11 cellular contexts compared by ENCODE assay signal in the genomic region with DNA sequence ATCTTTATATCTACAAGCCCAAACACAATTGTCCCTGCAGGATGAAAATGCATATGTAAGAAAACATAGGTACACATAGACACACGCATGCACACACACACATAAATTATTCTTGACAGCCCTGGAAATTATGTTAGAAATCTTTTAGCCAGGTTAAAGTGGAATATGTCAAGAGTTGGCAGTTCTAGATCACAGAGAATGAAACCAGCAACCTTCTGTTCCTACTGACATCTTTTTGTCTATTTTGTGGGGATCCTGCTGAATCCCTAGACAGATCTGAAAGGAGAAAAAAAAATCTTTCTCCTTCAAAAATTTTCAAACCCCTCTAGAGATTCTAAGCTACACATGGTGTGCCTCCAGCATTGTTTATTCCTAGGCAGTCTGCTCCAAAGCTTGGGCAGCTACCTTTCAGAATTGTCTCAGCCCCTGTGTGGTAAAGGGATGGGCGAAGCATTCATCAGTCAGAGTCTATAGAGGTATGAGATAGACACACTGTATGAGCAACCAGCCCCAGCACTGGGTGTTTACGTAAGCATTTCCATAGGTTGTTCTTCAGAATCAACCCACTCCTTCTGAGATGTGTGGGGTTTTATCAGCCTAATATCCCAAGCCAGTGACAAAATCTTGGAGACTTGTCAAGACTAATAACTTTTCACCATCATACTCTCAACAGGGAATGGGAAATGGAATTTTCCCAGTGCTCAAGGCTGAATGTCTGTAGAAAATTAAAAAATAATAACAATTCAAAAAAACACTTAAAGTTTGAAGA.
A peak's percentile ranks its signal among the peaks of the same experiment; 100 is the strongest.
DNase-seq lines count a peak whose midpoint lies in the region; ATAC-seq, FAIRE-seq and TF ChIP-seq lines count a peak whose summit lies in the region.
"Had no signal": no experiment of that assay in that cellular context is flagged by ENCODE, and none has a peak within 500 bp of the region (broad histone marks: within the 10 kb centered on the region; RNA-seq: fewer than 3 reads in every experiment).

No MANE protein-coding gene starts in this region.

- peak overlapping the region; percentile 74 for H3K4me3 Mint-ChIP-seq in CD4-positive, alpha-beta T cell
- peak overlapping the region; percentile 69 for H3K4me3 Mint-ChIP-seq in activated CD4-positive, alpha-beta memory T cell treated with anti-CD3 and anti-CD28 coated beads, Interleukin-2, amount 10 ng/mL, durations not matched to agents 7 days and 5 days
- H3K4me3 Mint-ChIP-seq: dendritic cell treated with granulocyte-macrophage colony-stimulating factor and Interleukin-4, amounts not matched to agents 40 ng/mL and 50 ng/mL, for 4 days had no signal

- H3K4me1 Mint-ChIP-seq in CD4-positive, alpha-beta T cell (ENCODE audit: low read depth): peaks cover 75% of the 10 kb centered on the region
- H3K4me1 Mint-ChIP-seq in activated CD4-positive, alpha-beta memory T cell treated with anti-CD3 and anti-CD28 coated beads, Interleukin-2, amount 10 ng/mL, durations not matched to agents 7 days and 5 days: peaks cover 71% of the 10 kb centered on the region

- no peaks in the 10 kb centered on the region for H3K27me3 Mint-ChIP-seq in CD4-positive, alpha-beta T cell
- H3K27me3 Mint-ChIP-seq in activated CD4-positive, alpha-beta memory T cell treated with anti-CD3 and anti-CD28 coated beads, Interleukin-2, amount 10 ng/mL, durations not matched to agents 7 days and 5 days: no peaks in the 10 kb centered on the region

- H3K36me3 Mint-ChIP-seq in CD4-positive, alpha-beta T cell (ENCODE audit: low read depth): peaks cover 19% of the 10 kb centered on the region
- peaks cover 5% of the 10 kb centered on the region for H3K36me3 Mint-ChIP-seq in activated CD4-positive, alpha-beta memory T cell treated with anti-CD3 and anti-CD28 coated beads, Interleukin-2, amount 10 ng/mL, durations not matched to agents 7 days and 5 days (ENCODE audit: low read depth)

- FAIRE-seq in A204.1 (lab: Jason Lieb, UNC): peak; percentile 70

- ATAC-seq in CD4-positive, alpha-beta T cell (ENCODE audit: poor library complexity): peak; percentile 90
- ATAC-seq in foreskin keratinocyte (no peak), HG03457 (IDR thresholded peaks at IDR 0.05; ENCODE audit: unreplicated experiment) (no peak)

- H3K4me3 ChIP-seq in effector memory CD4-positive, alpha-beta T cell (ENCODE audit: insufficient read depth, low read depth, low read length, poor library complexity, severe bottlenecking): peak overlapping the region; percentile 37
- H3K4me3 ChIP-seq: ascending aorta had no signal

- H3K27ac Mint-ChIP-seq in CD4-positive, alpha-beta T cell: peak overlapping the region; percentile 84
- H3K27ac Mint-ChIP-seq in activated CD4-positive, alpha-beta memory T cell treated with anti-CD3 and anti-CD28 coated beads, Interleukin-2, amount 10 ng/mL, durations not matched to agents 7 days and 5 days: peak overlapping the region; percentile 82
- H3K27ac Mint-ChIP-seq: dendritic cell treated with granulocyte-macrophage colony-stimulating factor and Interleukin-4, amounts not matched to agents 40 ng/mL and 50 ng/mL, for 4 days had no signal

- H3K36me3 ChIP-seq in effector memory CD4-positive, alpha-beta T cell (ENCODE audit: control insufficient read depth, insufficient read depth, low read length): no peaks in the 10 kb centered on the region
- H3K36me3 ChIP-seq: ascending aorta had no signal

- CTCF ChIA-PET in CD4-positive, alpha-beta T cell (lab: Charles Lee): interaction anchor here (0.9 to 1.1 kb wide), 2 partner anchors 15 to 236 kb away, joined by 3 to 4 read pairs; no protein-coding TSS in a partner anchor
- CTCF ChIA-PET in activated CD4-positive, alpha-beta memory T cell treated with anti-CD3 and anti-CD28 coated beads, Interleukin-2, amount 10 ng/mL, durations not matched to agents 7 days and 5 days (lab: Charles Lee): interaction anchor here (1.1 kb wide), 1 partner anchor 97 kb away, joined by 3 read pairs; no protein-coding TSS in a partner anchor

- intact Hi-C loops in CD4-positive, alpha-beta T cell (cut with DNase I, micrococcal nuclease): no loop called here

- no peaks in the 10 kb centered on the region for H3K27me3 ChIP-seq in CD4-positive, alpha-beta T cell (ENCODE audit: control insufficient read depth, insufficient read depth, low read length)
- no peaks in the 10 kb centered on the region for H3K27me3 ChIP-seq in effector memory CD4-positive, alpha-beta T cell (replicated peaks; ENCODE audit: control insufficient read depth, insufficient read depth, low read length, poor library complexity, severe bottlenecking)
- no peaks in the 10 kb centered on the region for H3K27me3 ChIP-seq in foreskin keratinocyte
- H3K27me3 ChIP-seq: ascending aorta had no signal

- peaks cover 2% of the 10 kb centered on the region for H3K9me3 Mint-ChIP-seq in CD4-positive, alpha-beta T cell
- peaks cover 3% of the 10 kb centered on the region for H3K9me3 Mint-ChIP-seq in activated CD4-positive, alpha-beta memory T cell treated with anti-CD3 and anti-CD28 coated beads, Interleukin-2, amount 10 ng/mL, durations not matched to agents 7 days and 5 days
- H3K9me3 Mint-ChIP-seq: dendritic cell treated with granulocyte-macrophage colony-stimulating factor and Interleukin-4, amounts not matched to agents 40 ng/mL and 50 ng/mL, for 4 days had no signal

- H3K4me1 ChIP-seq in effector memory CD4-positive, alpha-beta T cell (ENCODE audit: control insufficient read depth, insufficient read depth, low read length, poor library complexity, severe bottlenecking): no peaks in the 10 kb centered on the region
- peaks cover 11% of the 10 kb centered on the region for H3K4me1 ChIP-seq in foreskin keratinocyte

- no peak for TF ChIP-seq CTCF in CD4-positive, alpha-beta T cell (IDR thresholded peaks at IDR 0.05)
- no peak for TF ChIP-seq CTCF in foreskin keratinocyte (conservative IDR thresholded peaks at IDR 0.05)

- H3K9me3 ChIP-seq in CD4-positive, alpha-beta T cell (ENCODE audit: control insufficient read depth, low read length): no peaks in the 10 kb centered on the region
- no peaks in the 10 kb centered on the region for H3K9me3 ChIP-seq in effector memory CD4-positive, alpha-beta T cell (ENCODE audit: control insufficient read depth, low read length)
- H3K9me3 ChIP-seq: ascending aorta had no signal

- POLR2A ChIA-PET in CD4-positive, alpha-beta T cell (lab: Charles Lee): interaction anchor here (1.1 to 2.3 kb wide), 9 partner anchors 11 to 98 kb away, joined by 3 to 7 read pairs (median 5); a partner anchor contains a TSS
- POLR2A ChIA-PET in activated CD4-positive, alpha-beta memory T cell treated with anti-CD3 and anti-CD28 coated beads, Interleukin-2, amount 10 ng/mL, durations not matched to agents 7 days and 5 days (lab: Charles Lee): interaction anchor here (1.0 to 3.2 kb wide), 4 partner anchors 11 to 98 kb away, joined by 3 to 24 read pairs (median 9); a partner anchor contains a TSS

- peak overlapping the region; percentile 47 for H3K27ac ChIP-seq in CD4-positive, alpha-beta T cell (ENCODE audit: low read depth, low read length)
- peak overlapping the region; percentile 11 for H3K27ac ChIP-seq in effector memory CD4-positive, alpha-beta T cell (ENCODE audit: insufficient read depth, low read length, poor library complexity, severe bottlenecking)
- H3K27ac ChIP-seq in foreskin keratinocyte: no peak overlapping the region
- H3K27ac ChIP-seq: ascending aorta had no signal

- peak in 2 of 10 experiments; percentile 16 to 20 for DNase-seq in CD4-positive, alpha-beta T cell
- no peak for DNase-seq in activated CD4-positive, alpha-beta memory T cell treated with anti-CD3 and anti-CD28 coated beads, Interleukin-2, amount 10 ng/mL, durations not matched to agents 7 days and 5 days
- DNase-seq in effector memory CD4-positive, alpha-beta T cell: no peak
- DNase-seq in foreskin keratinocyte: no peak
- no peak for DNase-seq in OCI-M1 (lab: John Stamatoyannopoulos, UW)
- DNase-seq: NCI-H2081, posterior cingulate gyrus had no signal
